ENCODE assay signal across 10 cellular contexts in the genomic region with DNA sequence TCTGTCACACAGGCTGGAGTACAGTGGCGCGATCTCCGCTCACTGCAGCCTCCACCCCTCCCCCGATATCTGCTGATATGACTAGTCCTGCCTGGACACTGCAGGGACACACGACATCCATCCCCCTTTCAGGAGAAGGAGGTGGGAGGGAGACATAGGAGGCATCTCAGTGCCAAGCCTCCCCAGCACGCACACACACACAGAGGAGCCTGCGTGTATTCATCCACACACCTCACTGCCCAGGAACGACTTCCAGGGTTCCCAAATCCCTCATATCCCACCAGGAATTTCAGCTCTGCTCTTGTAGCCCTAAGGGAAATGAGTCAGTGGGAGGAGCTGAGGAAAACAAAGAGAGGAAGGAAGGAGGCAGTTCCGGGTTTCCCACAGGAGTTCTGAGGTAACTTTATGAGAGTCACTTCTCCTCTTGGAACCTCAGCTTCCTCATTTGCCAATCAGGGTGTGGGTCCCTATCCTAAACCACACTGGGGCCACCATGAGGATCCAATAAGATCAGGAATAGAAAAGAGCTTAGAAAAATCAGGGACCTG. TPM values are rescaled to one million over a fixed set of nuclear protein-coding genes. Genes with fewer than 3 reads are reported as not detected.
A peak's percentile ranks its signal among the peaks of the same experiment; 100 is the strongest.
DNase-seq lines count a peak whose midpoint lies in the region; ATAC-seq and TF ChIP-seq lines count a peak whose summit lies in the region.
"Had no signal": no experiment of that assay in that cellular context is flagged by ENCODE, and none has a peak within 500 bp of the region (broad histone marks: within the 10 kb centered on the region; RNA-seq: fewer than 3 reads in every experiment).

No MANE protein-coding gene starts in this region.

- TF ChIP-seq EP300 in tibial nerve (IDR thresholded peaks at IDR 0.05) = peak in 1 of 2 donors; percentile 54

- intact Hi-C loops in psoas muscle (cut with DNase I) = no loop called here

- H3K27me3 ChIP-seq in psoas muscle (ENCODE audit: insufficient read depth in 3 of 3, low read length in 2 of 3) (no peaks in the 10 kb centered on the region), tibial nerve (no peaks in the 10 kb centered on the region)

- H3K36me3 ChIP-seq in psoas muscle (ENCODE audit: insufficient read depth in 1 of 2, low read depth in 1 of 2) (no peaks in the 10 kb centered on the region), tibial nerve (no peaks in the 10 kb centered on the region)

- TF ChIP-seq CTCF in fibroblast of the aortic adventitia (IDR thresholded peaks at IDR 0.05; ENCODE audit: insufficient read depth, low read length) = no peak
- no peak for TF ChIP-seq CTCF in psoas muscle (IDR thresholded peaks at IDR 0.05)
- TF ChIP-seq CTCF in tibial nerve (IDR thresholded peaks at IDR 0.05) = no peak
- TF ChIP-seq CTCF in GM13976 (IDR thresholded peaks at IDR 0.05; ENCODE audit: borderline replicate concordance, control extremely low read depth, extremely low read depth, insufficient read depth, missing control alignments) = no peak

- peak overlapping the region; percentile 40 for H3K4me3 ChIP-seq in fibroblast of the aortic adventitia (ENCODE audit: low read depth, low read length)
- H3K4me3 ChIP-seq in psoas muscle = peak overlapping the region; percentile 15
- H3K4me3 ChIP-seq in tibial nerve = no peak overlapping the region

- DNase-seq in GF-D8 (lab: John Stamatoyannopoulos, UW) (peak; percentile 32), SK-MEL-5 (ENCODE audit: low read depth, low spot score) (peak; percentile 35), fibroblast of the aortic adventitia (ENCODE audit: low read depth) (peak; percentile 89), psoas muscle (peak in 1 of 2 donors; percentile 53), tibial nerve (ENCODE audit: low spot score in 2 of 2) (no peak), GM13976 (ENCODE audit: low spot score) (no peak), DMS 273 treated with DMSO at 0.1 percent for 48 hours (lab: John Stamatoyannopoulos, UW) (no peak)
- DNase-seq: stimulated activated naive CD8-positive, alpha-beta T cell treated with anti-CD3 and anti-CD28 coated beads, Interleukin-15, Interleukin-2, amounts not matched to agents 100 U/mL and 50 U/mL, for 24 hours had no signal

- 42 to 53% (median 49%) methylated on average over 9 of the region's 9 CpGs for WGBS in psoas muscle, 3 donors
- WGBS in tibial nerve, 2 donors = 36 to 48% methylated on average over 9 of the region's 9 CpGs

- no peaks in the 10 kb centered on the region for H3K4me1 ChIP-seq in psoas muscle
- H3K4me1 ChIP-seq in tibial nerve = peaks cover 0 to 8% (median 0%) of the 10 kb centered on the region in 4 donors

- H3K9me3 ChIP-seq in psoas muscle (no peaks in the 10 kb centered on the region), tibial nerve (no peaks in the 10 kb centered on the region)

- peak overlapping the region; percentile 71 for H3K27ac ChIP-seq in psoas muscle
- H3K27ac ChIP-seq in tibial nerve = peak overlapping the region in 1 of 4 donors; percentile 64

- ATAC-seq in psoas muscle = peak; percentile 36 to 65 (median 60)
- ATAC-seq in HG02571 (IDR thresholded peaks at IDR 0.05; ENCODE audit: unreplicated experiment) = no peak
- ATAC-seq: stimulated activated naive CD8-positive, alpha-beta T cell treated with anti-CD3 and anti-CD28 coated beads, Interleukin-15, Interleukin-2, amounts not matched to agents 100 U/mL and 50 U/mL, for 24 hours had no signal

- TF ChIP-seq POLR2A in tibial nerve (IDR thresholded peaks at IDR 0.05) = no peak

- in situ Hi-C loops in SK-MEL-5 (cut with HindIII; ENCODE audit: low pct_unique_long_range_greater_than_20kb, low sequenced_read_pairs) = no loop called here
- in situ Hi-C loops in GM13976 (cut with MboI; ENCODE audit: low sequenced_read_pairs, unreplicated experiment) = loop anchor here (25.0 kb wide), 1 partner anchor 214 kb away; the partner anchor contains the start of gene B3GNT6

RNA-seq across cellular contexts. Expression of gene ACER3, which starts 37.2 kb away (rescaled TPM):
- 8.2 and 11.0 TPM in 2 replicates for total RNA-seq in SK-MEL-5 (2014; rRNA removed; shearing (Covaris generic))
- polyA plus RNA-seq in SK-MEL-5 (2015; cell fraction: cytosol; rRNA removed) = 5.8 and 13.2 TPM in 2 replicates
- 5.7 and 14.6 TPM in 2 replicates for polyA plus RNA-seq in SK-MEL-5 (2015; cell fraction: nucleus; rRNA removed)
- total RNA-seq in fibroblast of the aortic adventitia (ENCODE audit: low replicate concordance) = 5.3 and 15.3 TPM in 2 replicates
- 1 to 10 TPM; 3.4 to 6.3 (median 5.4) TPM for total RNA-seq in psoas muscle
- 1 to 10 TPM in 2 of 3 donors, under 1 TPM in 1; 0.76 to 2.4 (median 1.1) TPM for polyA plus RNA-seq in psoas muscle
- total RNA-seq in tibial nerve = 10 to 100 TPM; 20.5 to 30.6 (median 23.0) TPM

RNA-seq across cellular contexts. Expression of gene TSKU, which starts 40.4 kb away (rescaled TPM):
- 22.2 and 23.5 TPM in 2 replicates for total RNA-seq in SK-MEL-5 (2014; rRNA removed; shearing (Covaris generic))
- 28.4 and 33.1 TPM in 2 replicates for polyA plus RNA-seq in SK-MEL-5 (2015; cell fraction: cytosol; rRNA removed)
- polyA plus RNA-seq in SK-MEL-5 (2015; cell fraction: nucleus; rRNA removed) = 4.3 and 9.1 TPM in 2 replicates
- total RNA-seq in fibroblast of the aortic adventitia (ENCODE audit: low replicate concordance) (5.6 and 24.6 TPM in 2 replicates), psoas muscle (10 to 100 TPM in 1 of 4 donors, 1 to 10 TPM in 3; 3.1 to 11.4 (median 3.8) TPM), tibial nerve (100 to 1,000 TPM; 140 to 385 (median 202) TPM)
- 1 to 10 TPM; 3.2 to 5.1 (median 4.7) TPM for polyA plus RNA-seq in psoas muscle
- polyA plus RNA-seq: IgD-negative memory B cell had no signal

Comparison
In these comparisons a context has a peak if more than half of its experiments do, and no peak if none do; other contexts are left out.
1. DNase-seq: peak in GF-D8 (single experiment), SK-MEL-5 (single experiment) and fibroblast of the aortic adventitia (single experiment); none in tibial nerve (0 of 2), GM13976 (single experiment) and DMS 273 treated with DMSO at 0.1 percent for 48 hours (single experiment).
2. H3K4me3 ChIP-seq: peak in fibroblast of the aortic adventitia (single experiment) and psoas muscle (single experiment); none in tibial nerve (0 of 4).